8 cellular contexts compared by ENCODE assay signal in the genomic region with DNA sequence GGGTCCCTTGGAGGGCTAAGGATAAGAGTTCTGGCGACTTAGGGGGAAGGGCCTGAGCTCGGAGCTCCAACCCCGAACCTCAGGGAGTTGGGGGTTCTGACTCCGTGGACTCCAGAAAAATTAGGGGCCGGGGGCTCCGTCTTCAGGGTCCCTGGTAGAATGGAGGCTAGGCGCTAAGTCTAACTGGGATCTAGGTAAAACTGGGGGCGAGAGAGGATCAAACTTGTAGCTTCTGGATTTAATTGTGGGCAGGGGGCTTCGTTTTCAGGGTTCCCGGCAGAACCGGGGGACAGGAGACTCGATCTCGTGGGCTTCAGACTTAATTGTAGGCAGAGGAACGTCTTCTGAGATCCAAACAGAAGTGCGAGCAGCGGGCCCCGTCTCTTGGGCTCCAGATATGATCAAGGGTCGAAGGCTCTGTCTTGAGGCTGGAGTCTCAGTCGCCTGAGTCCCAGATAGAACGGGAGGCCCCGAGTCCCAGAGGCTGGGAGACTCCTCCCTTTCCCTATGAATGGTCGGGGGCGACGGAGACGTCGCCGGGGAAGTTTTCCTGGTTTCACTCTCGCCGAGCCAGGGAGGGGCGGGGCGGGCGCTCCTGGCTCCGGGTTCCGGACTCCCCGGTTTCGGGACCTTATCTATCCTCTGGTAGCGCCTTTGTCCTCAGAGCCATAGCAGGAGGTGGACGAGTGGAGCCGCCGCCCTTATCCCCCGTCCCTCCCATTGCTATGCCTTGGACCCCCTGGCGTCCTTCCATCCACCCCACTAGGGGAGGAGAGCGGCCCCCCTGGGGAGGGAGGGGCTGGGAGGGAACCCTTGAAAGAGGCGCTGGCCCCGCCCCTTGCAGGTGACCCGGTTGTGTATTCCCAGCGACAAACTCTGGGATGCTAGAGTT. TPM values are rescaled to one million over a fixed set of nuclear protein-coding genes. Genes with fewer than 3 reads are reported as not detected.
DNase-seq lines count a peak whose midpoint lies in the region; ATAC-seq and TF ChIP-seq lines count a peak whose summit lies in the region.

No MANE protein-coding gene starts in this region.

- ATAC-seq in lower lobe of right lung = peak; percentile 37 to 59
- no peak for ATAC-seq in thoracic aorta (ENCODE audit: insufficient number of reproducible peaks, low FRiP score, low read depth)

- peaks cover 51% of the 10 kb centered on the region for H3K27me3 Mint-ChIP-seq in activated CD4-positive, alpha-beta T cell treated with anti-CD3 and anti-CD28 coated beads, Interleukin-2, amount 10 ng/mL, durations not matched to agents 24 days and 14 days

- H3K4me3 ChIP-seq in SK-N-MC = peak overlapping the region; percentile 97
- H3K4me3 ChIP-seq in lower lobe of right lung = peak overlapping the region; percentile 85
- peak overlapping the region; percentile 80 for H3K4me3 ChIP-seq in thoracic aorta

- peak overlapping the region; percentile 82 for H3K4me3 Mint-ChIP-seq in activated CD4-positive, alpha-beta T cell treated with anti-CD3 and anti-CD28 coated beads, Interleukin-2, amount 10 ng/mL, durations not matched to agents 24 days and 14 days

- H3K27ac ChIP-seq in SK-N-MC (peak overlapping the region; percentile 59), lower lobe of right lung (peak overlapping the region; percentile 97), thoracic aorta (peak overlapping the region; percentile 89 to 91)

- H3K4me1 Mint-ChIP-seq in activated CD4-positive, alpha-beta T cell treated with anti-CD3 and anti-CD28 coated beads, Interleukin-2, amount 10 ng/mL, durations not matched to agents 24 days and 14 days = peaks cover 17% of the 10 kb centered on the region

- H3K4me1 ChIP-seq in lower lobe of right lung (peaks cover 44% of the 10 kb centered on the region), thoracic aorta (ENCODE audit: control insufficient read depth in 1 of 2, low read depth in 2 of 2) (peaks cover 16 to 33% of the 10 kb centered on the region in 2 donors)

- no peaks in the 10 kb centered on the region for H3K36me3 ChIP-seq in SK-N-MC (ENCODE audit: insufficient read depth, low read length)
- H3K36me3 ChIP-seq in lower lobe of right lung = no peaks in the 10 kb centered on the region
- H3K36me3 ChIP-seq in thoracic aorta = no peaks in the 10 kb centered on the region

- peak overlapping the region; percentile 20 for H3K27ac Mint-ChIP-seq in activated CD4-positive, alpha-beta T cell treated with anti-CD3 and anti-CD28 coated beads, Interleukin-2, amount 10 ng/mL, durations not matched to agents 24 days and 14 days

- H3K27me3 ChIP-seq in lower lobe of right lung (ENCODE audit: low read depth) (no peaks in the 10 kb centered on the region), thoracic aorta (replicated peaks; ENCODE audit: insufficient read depth) (no peaks in the 10 kb centered on the region)

- no peaks in the 10 kb centered on the region for H3K9me3 ChIP-seq in SK-N-MC (ENCODE audit: low read depth, low read length)
- no peaks in the 10 kb centered on the region for H3K9me3 ChIP-seq in lower lobe of right lung
- H3K9me3 ChIP-seq in thoracic aorta = no peaks in the 10 kb centered on the region

- DNase-seq in activated CD4-positive, alpha-beta T cell treated with anti-CD3 and anti-CD28 coated beads, Interleukin-2, amount 10 ng/mL, durations not matched to agents 24 days and 14 days = peak; percentile 65
- no peak for DNase-seq in activated CD4-positive, alpha-beta T cell treated with anti-CD3 and anti-CD28 coated beads, Interleukin-2, amount 50 U/mL, for 1 hour
- no peak for DNase-seq in SK-N-MC (ENCODE audit: low read depth, low spot score)
- peak; percentile 74 for DNase-seq in ecto neural progenitor cell (ENCODE audit: low spot score)
- peak; percentile 85 for DNase-seq in lower lobe of right lung
- no peak for DNase-seq in thoracic aorta (ENCODE audit: low spot score)
- no peak for DNase-seq in activated effector memory CD4-positive, alpha-beta T cell treated with anti-CD3 and anti-CD28 coated beads, Interleukin-2, amount 50 U/mL, for 16 hours
- DNase-seq in GM19238 (ENCODE audit: insufficient read length, low spot score) = no peak

- no peaks in the 10 kb centered on the region for H3K9me3 Mint-ChIP-seq in activated CD4-positive, alpha-beta T cell treated with anti-CD3 and anti-CD28 coated beads, Interleukin-2, amount 10 ng/mL, durations not matched to agents 24 days and 14 days

- TF ChIP-seq CTCF in lower lobe of right lung (IDR thresholded peaks at IDR 0.05) (no peak), thoracic aorta (IDR thresholded peaks at IDR 0.05) (no peak)

- no peaks in the 10 kb centered on the region for H3K36me3 Mint-ChIP-seq in activated CD4-positive, alpha-beta T cell treated with anti-CD3 and anti-CD28 coated beads, Interleukin-2, amount 10 ng/mL, durations not matched to agents 24 days and 14 days (ENCODE audit: low read depth)

- H3K9ac ChIP-seq in SK-N-MC (ENCODE audit: insufficient read length) = peak overlapping the region; percentile 94

- intact Hi-C loops in activated CD4-positive, alpha-beta T cell treated with anti-CD3 and anti-CD28 coated beads, Interleukin-2, amount 10 ng/mL, durations not matched to agents 24 days and 14 days (cut with micrococcal nuclease) = loop anchor here (10.0 kb wide), 1 partner anchor 193 kb away; no protein-coding TSS in a partner anchor
- intact Hi-C loops in lower lobe of right lung (cut with DNase I) = no loop called here

RNA-seq across cellular contexts. Expression of gene NECTIN2, which starts 1.3 kb away (rescaled TPM):
- 0.19 and 0.44 TPM in 2 replicates for total RNA-seq in activated CD4-positive, alpha-beta T cell treated with anti-CD3 and anti-CD28 coated beads, Interleukin-2, amount 10 ng/mL, durations not matched to agents 24 days and 14 days
- total RNA-seq in lower lobe of right lung (75.1 TPM), thoracic aorta (10 to 100 TPM; 61.7 to 84.3 TPM)

RNA-seq across cellular contexts. Expression of gene BCAM, which starts 38.5 kb away (rescaled TPM):
- not detected in 2 replicates for total RNA-seq in activated CD4-positive, alpha-beta T cell treated with anti-CD3 and anti-CD28 coated beads, Interleukin-2, amount 10 ng/mL, durations not matched to agents 24 days and 14 days
- total RNA-seq in lower lobe of right lung = 205 TPM
- 100 to 1,000 TPM in 1 of 2 donors, 10 to 100 TPM in 1; 77.7 to 178 TPM for total RNA-seq in thoracic aorta

RNA-seq across cellular contexts. Expression of gene TOMM40, which starts 43.7 kb away (rescaled TPM):
- 208 and 213 TPM in 2 replicates for total RNA-seq in activated CD4-positive, alpha-beta T cell treated with anti-CD3 and anti-CD28 coated beads, Interleukin-2, amount 10 ng/mL, durations not matched to agents 24 days and 14 days
- total RNA-seq in lower lobe of right lung (40.8 TPM), thoracic aorta (10 to 100 TPM; 24.9 to 48.5 TPM)

RNA-seq across cellular contexts. Expression of gene APOE, which starts 58.2 kb away (rescaled TPM):
- total RNA-seq in activated CD4-positive, alpha-beta T cell treated with anti-CD3 and anti-CD28 coated beads, Interleukin-2, amount 10 ng/mL, durations not matched to agents 24 days and 14 days = 0.83 and 1.1 TPM in 2 replicates
- 447 TPM for total RNA-seq in lower lobe of right lung
- total RNA-seq in thoracic aorta = 100 to 1,000 TPM; 111 to 333 TPM

Comparison
In these comparisons a context has a peak if more than half of its experiments do, and no peak if none do; other contexts are left out.
1. DNase-seq: peak in activated CD4-positive, alpha-beta T cell treated with anti-CD3 and anti-CD28 coated beads, Interleukin-2, amount 10 ng/mL, durations not matched to agents 24 days and 14 days (single experiment), ecto neural progenitor cell (single experiment) and lower lobe of right lung (single experiment); none in activated CD4-positive, alpha-beta T cell treated with anti-CD3 and anti-CD28 coated beads, Interleukin-2, amount 50 U/mL, for 1 hour (single experiment), SK-N-MC (single experiment), thoracic aorta (single experiment), activated effector memory CD4-positive, alpha-beta T cell treated with anti-CD3 and anti-CD28 coated beads, Interleukin-2, amount 50 U/mL, for 16 hours (single experiment) and GM19238 (single experiment).
2. RNA of gene NECTIN2, which starts 1.3 kb away (total RNA-seq): 61.7 to 84.3 TPM in thoracic aorta and 75.1 TPM in lower lobe of right lung (single experiment); 0.19 to 0.44 TPM in activated CD4-positive, alpha-beta T cell treated with anti-CD3 and anti-CD28 coated beads, Interleukin-2, amount 10 ng/mL, durations not matched to agents 24 days and 14 days; every median in the first group is over 10 times any median in the second.
3. RNA of gene BCAM, which starts 38.5 kb away (total RNA-seq): 205 TPM in lower lobe of right lung (single experiment) and 77.7 to 178 TPM in thoracic aorta; not detected in activated CD4-positive, alpha-beta T cell treated with anti-CD3 and anti-CD28 coated beads, Interleukin-2, amount 10 ng/mL, durations not matched to agents 24 days and 14 days; every median in the first group is over 10 times any median in the second.
4. Peak in every context shown above with its lines, with median percentiles within 50 percentile points of each other: H3K27ac ChIP-seq and H3K4me3 ChIP-seq.